1 cellular context compared by ENCODE assay signal in genomic region chr7:41029072-41029492, GRCh38.
TF ChIP-seq lines count a peak whose summit lies in the region.

No MANE protein-coding gene starts in this region.

TF ChIP-seq in GM23338, 12 proteins besides CTCF, POLR2A, EP300 and RAD21 (continued from another document):
- TF ChIP-seq ZNF462 (CRISPR knock-in tag; IDR thresholded peaks at IDR 0.05) (no peak), CREB1 (CRISPR knock-in tag; IDR thresholded peaks at IDR 0.05; ENCODE audit: low read depth) (no peak), EZH2phosphoT487 (IDR thresholded peaks at IDR 0.05; ENCODE audit: unreplicated experiment) (no peak), POLR2AphosphoS5 (IDR thresholded peaks at IDR 0.05; ENCODE audit: low read depth) (no peak), NANOG (IDR thresholded peaks at IDR 0.05; ENCODE audit: borderline replicate concordance) (no peak), EZH2 (IDR thresholded peaks at IDR 0.05; ENCODE audit: low read depth, unreplicated experiment) (no peak), JUNB (IDR thresholded peaks at IDR 0.05; ENCODE audit: unreplicated experiment) (no peak), ZNF114 (CRISPR knock-in tag; IDR thresholded peaks at IDR 0.05) (no peak), ETS1 (IDR thresholded peaks at IDR 0.05) (no peak), STAT1 (IDR thresholded peaks at IDR 0.05; ENCODE audit: unreplicated experiment) (no peak), REST (IDR thresholded peaks at IDR 0.05; ENCODE audit: unreplicated experiment) (no peak)
